Comparison of ENCODE assay signal across 11 cellular contexts in the genomic region with DNA sequence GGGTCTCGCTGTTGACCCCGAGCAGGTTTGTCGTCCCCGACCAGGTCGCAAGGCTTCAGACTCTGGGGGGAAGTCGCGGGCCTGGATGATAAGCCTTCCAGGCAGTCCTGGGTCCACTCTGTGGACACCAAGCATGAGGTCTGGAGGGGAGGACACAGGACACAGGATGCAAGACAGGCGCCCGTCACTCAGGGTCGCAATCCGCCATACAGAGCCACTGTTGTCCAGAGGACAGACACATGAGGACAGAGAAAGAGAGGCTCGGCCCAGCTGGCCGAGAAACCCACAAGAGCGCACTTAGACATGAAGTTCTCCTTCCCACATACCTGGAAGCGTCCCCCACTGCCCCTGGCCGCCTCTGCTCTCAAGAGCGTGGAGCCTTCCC. TPM values are rescaled to one million over a fixed set of nuclear protein-coding genes. Genes with fewer than 3 reads are reported as not detected.
DNase-seq lines count a peak whose midpoint lies in the region; ATAC-seq and TF ChIP-seq lines count a peak whose summit lies in the region.
"Had no signal": no experiment of that assay in that cellular context is flagged by ENCODE, and none has a peak within 500 bp of the region (broad histone marks: within the 10 kb centered on the region; RNA-seq: fewer than 3 reads in every experiment).

No MANE protein-coding gene starts in this region.

- peaks cover 62% of the 10 kb centered on the region for H3K27me3 Mint-ChIP-seq in activated naive CD4-positive, alpha-beta T cell treated with anti-CD3 and anti-CD28 coated beads for 36 hours (ENCODE audit: low read depth)
- peaks cover 36% of the 10 kb centered on the region for H3K27me3 Mint-ChIP-seq in activated naive CD8-positive, alpha-beta T cell treated with anti-CD3 and anti-CD28 coated beads, Interleukin-2, amount 10 ng/mL, durations not matched to agents 7 days and 5 days

- CTCF ChIA-PET in activated naive CD4-positive, alpha-beta T cell treated with anti-CD3 and anti-CD28 coated beads for 36 hours (lab: Charles Lee), result interaction anchor here (0.6 to 8.2 kb wide), 9 partner anchors 18 to 539 kb away, joined by 3 to 123 read pairs (median 3); no protein-coding TSS in a partner anchor

- H3K9me3 Mint-ChIP-seq in activated naive CD4-positive, alpha-beta T cell treated with anti-CD3 and anti-CD28 coated beads for 36 hours, result no peaks in the 10 kb centered on the region
- no peaks in the 10 kb centered on the region for H3K9me3 Mint-ChIP-seq in activated naive CD8-positive, alpha-beta T cell treated with anti-CD3 and anti-CD28 coated beads, Interleukin-2, amount 10 ng/mL, durations not matched to agents 7 days and 5 days

- WGBS in suprapubic skin, result 33% methylated on average over 13 of the region's 17 CpGs

- H3K4me3 ChIP-seq in iPS-18c (ENCODE audit: insufficient read depth, low read depth, low read length) (peak overlapping the region; percentile 47; the same call in 1 of the 2 replicates), suprapubic skin (peak overlapping the region; percentile 33)

- intact Hi-C loops in activated naive CD4-positive, alpha-beta T cell treated with anti-CD3 and anti-CD28 coated beads for 36 hours (cut with micrococcal nuclease), result no loop called here

- H3K27ac Mint-ChIP-seq in activated naive CD4-positive, alpha-beta T cell treated with anti-CD3 and anti-CD28 coated beads for 36 hours, result no peak overlapping the region
- H3K27ac Mint-ChIP-seq in activated naive CD8-positive, alpha-beta T cell treated with anti-CD3 and anti-CD28 coated beads, Interleukin-2, amount 10 ng/mL, durations not matched to agents 7 days and 5 days, result no peak overlapping the region

- H3K36me3 ChIP-seq in suprapubic skin, result no peaks in the 10 kb centered on the region

- no peak for ATAC-seq in activated naive CD8-positive, alpha-beta T cell treated with anti-CD3 and anti-CD28 coated beads, Interleukin-2, amount 10 ng/mL, durations not matched to agents 7 days and 5 days (ENCODE audit: low read depth)
- no peak for ATAC-seq in GM18873 (IDR thresholded peaks at IDR 0.05; ENCODE audit: low FRiP score, unreplicated experiment)

- TF ChIP-seq POLR2A in suprapubic skin (IDR thresholded peaks at IDR 0.05), result no peak

- peaks cover 59% of the 10 kb centered on the region for H3K4me1 ChIP-seq in suprapubic skin

- no peak for TF ChIP-seq CTCF in suprapubic skin (IDR thresholded peaks at IDR 0.05)

- peaks cover 83% of the 10 kb centered on the region for H3K27me3 ChIP-seq in suprapubic skin

- H3K4me1 Mint-ChIP-seq in activated naive CD4-positive, alpha-beta T cell treated with anti-CD3 and anti-CD28 coated beads for 36 hours (ENCODE audit: low read depth), result peaks cover 33% of the 10 kb centered on the region
- peaks cover 34% of the 10 kb centered on the region for H3K4me1 Mint-ChIP-seq in activated naive CD8-positive, alpha-beta T cell treated with anti-CD3 and anti-CD28 coated beads, Interleukin-2, amount 10 ng/mL, durations not matched to agents 7 days and 5 days

- peak overlapping the region; percentile 38 for H3K4me3 Mint-ChIP-seq in activated naive CD4-positive, alpha-beta T cell treated with anti-CD3 and anti-CD28 coated beads for 36 hours
- H3K4me3 Mint-ChIP-seq in activated naive CD8-positive, alpha-beta T cell treated with anti-CD3 and anti-CD28 coated beads, Interleukin-2, amount 10 ng/mL, durations not matched to agents 7 days and 5 days, result peak overlapping the region; percentile 71

- H3K36me3 Mint-ChIP-seq in activated naive CD4-positive, alpha-beta T cell treated with anti-CD3 and anti-CD28 coated beads for 36 hours (ENCODE audit: low read depth), result peaks cover 9% of the 10 kb centered on the region
- H3K36me3 Mint-ChIP-seq in activated naive CD8-positive, alpha-beta T cell treated with anti-CD3 and anti-CD28 coated beads, Interleukin-2, amount 10 ng/mL, durations not matched to agents 7 days and 5 days, result peaks cover 17% of the 10 kb centered on the region

- no peak for TF ChIP-seq EP300 in suprapubic skin (IDR thresholded peaks at IDR 0.05)

- no peak overlapping the region for H3K27ac ChIP-seq in suprapubic skin

- DNase-seq in activated naive CD4-positive, alpha-beta T cell treated with anti-CD3 and anti-CD28 coated beads for 36 hours, result no peak
- DNase-seq in activated naive CD4-positive, alpha-beta T cell treated with anti-CD3 and anti-CD28 coated beads, Interleukin-2, amount 50 U/mL, for 16 hours, result no peak
- no peak for DNase-seq in activated naive CD8-positive, alpha-beta T cell treated with anti-CD3 and anti-CD28 coated beads, Interleukin-2, amount 10 ng/mL, durations not matched to agents 7 days and 5 days
- no peak for DNase-seq in suprapubic skin (ENCODE audit: low spot score in 2 of 2)
- DNase-seq in hippocampal formation (lab: John Stamatoyannopoulos, UW), result no peak
- DNase-seq in germinal center (ENCODE audit: low spot score), result no peak

- H3K9me3 ChIP-seq in iPS-18c (ENCODE audit: control insufficient read depth, insufficient read depth, low read length) (no peaks in the 10 kb centered on the region), suprapubic skin (no peaks in the 10 kb centered on the region)

- POLR2A ChIA-PET in activated naive CD8-positive, alpha-beta T cell treated with anti-CD3 and anti-CD28 coated beads, Interleukin-2, amount 10 ng/mL, durations not matched to agents 7 days and 5 days (lab: Charles Lee), result no interaction called here

RNA-seq across cellular contexts. Expression of gene FOXD2, which starts 4.8 kb away (rescaled TPM):
- total RNA-seq in activated naive CD4-positive, alpha-beta T cell treated with anti-CD3 and anti-CD28 coated beads for 36 hours, result under 1 TPM; 0.12 to 0.19 TPM
- total RNA-seq in activated naive CD8-positive, alpha-beta T cell treated with anti-CD3 and anti-CD28 coated beads, Interleukin-2, amount 10 ng/mL, durations not matched to agents 7 days and 5 days, result under 1 TPM; 0.50 to 0.71 TPM
- total RNA-seq in suprapubic skin, result under 1 TPM in 3 of 4 donors, not detected in 1; 0.34 to 0.39 (median 0.38) TPM

RNA-seq across cellular contexts. Expression of gene FOXE3, which starts 16.9 kb away (rescaled TPM):
- not detected for total RNA-seq in activated naive CD4-positive, alpha-beta T cell treated with anti-CD3 and anti-CD28 coated beads for 36 hours
- not detected for total RNA-seq in activated naive CD8-positive, alpha-beta T cell treated with anti-CD3 and anti-CD28 coated beads, Interleukin-2, amount 10 ng/mL, durations not matched to agents 7 days and 5 days
- not detected for total RNA-seq in suprapubic skin
- total RNA-seq: aorta, G401, LHCN-M2 had no signal
